1 cellular context compared by ENCODE assay signal in genomic region chr17:31457391-31458234, GRCh38.
TF ChIP-seq lines count a peak whose summit lies in the region.

No MANE protein-coding gene starts in this region.

TF ChIP-seq in HepG2, 621 proteins besides CTCF, POLR2A, EP300 and RAD21 (continued from another document):
- TF ChIP-seq ZNF672 (CRISPR knock-in tag; IDR thresholded peaks at IDR 0.05) (no peak), NKX3-1 (CRISPR knock-in tag; IDR thresholded peaks at IDR 0.05) (no peak)
TF ChIP-seq in HepG2: peak in this region for 3.
